Comparison of ENCODE assay signal across 8 cellular contexts in the genomic region with DNA sequence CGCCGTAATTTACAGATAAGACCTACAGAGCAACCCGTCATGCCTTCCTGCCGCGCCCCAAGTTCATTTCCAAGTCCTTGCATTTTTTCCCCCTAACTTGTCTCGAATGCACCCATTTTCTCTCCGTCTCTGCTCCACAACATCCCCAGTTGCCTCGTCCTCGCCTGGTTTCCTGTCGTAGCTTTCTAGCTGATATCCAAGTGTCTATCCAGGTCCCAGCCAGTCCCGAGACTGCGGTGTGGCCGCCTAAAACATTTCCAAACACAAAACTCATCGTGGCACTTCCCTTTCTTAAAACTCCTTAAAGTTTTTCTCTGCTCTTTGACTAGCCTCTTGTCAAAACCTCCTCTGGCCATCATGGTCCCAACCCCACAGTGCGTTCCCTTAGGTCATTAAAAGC. TPM values are rescaled to one million over a fixed set of nuclear protein-coding genes. Genes with fewer than 3 reads are reported as not detected.
A peak's percentile ranks its signal among the peaks of the same experiment; 100 is the strongest.
DNase-seq lines count a peak whose midpoint lies in the region; ATAC-seq and TF ChIP-seq lines count a peak whose summit lies in the region.

No MANE protein-coding gene starts in this region.

- no peak overlapping the region for H3K27ac ChIP-seq in HUES6 (ENCODE audit: low read depth, low read length)
- peak overlapping the region in 1 of 2 donors; percentile 86 for H3K27ac ChIP-seq in breast epithelium
- H3K27ac ChIP-seq in muscle layer of duodenum (ENCODE audit: low read length): no peak overlapping the region

- no peak for TF ChIP-seq POLR2A in breast epithelium (IDR thresholded peaks at IDR 0.05)
- no peak for TF ChIP-seq POLR2A in lower leg skin (IDR thresholded peaks at IDR 0.05)

- H3K36me3 ChIP-seq in HUES6 (ENCODE audit: control insufficient read depth, insufficient read depth, low read length): peaks cover 5% of the 10 kb centered on the region; the same call in 1 of the 2 replicates
- H3K36me3 ChIP-seq in breast epithelium: no peaks in the 10 kb centered on the region
- H3K36me3 ChIP-seq in muscle layer of duodenum (ENCODE audit: control insufficient read depth in 1 of 2, insufficient read depth in 2 of 2, low read length in 2 of 2): no peaks in the 10 kb centered on the region

- H3K9ac ChIP-seq in HUES6 (ENCODE audit: low read length): no peak overlapping the region

- H3K4me1 ChIP-seq in HUES6 (ENCODE audit: control insufficient read depth, insufficient read depth, low read length) (peaks cover 29% of the 10 kb centered on the region), breast epithelium (no peaks in the 10 kb centered on the region), muscle layer of duodenum (ENCODE audit: control insufficient read depth in 1 of 2, insufficient read depth in 2 of 2, low read length in 2 of 2) (peaks cover 7 to 15% of the 10 kb centered on the region in 2 donors)

- peaks cover 8% of the 10 kb centered on the region; the same call in 1 of the 2 replicates for H3K27me3 ChIP-seq in HUES6 (ENCODE audit: control insufficient read depth, insufficient read depth, low read length)
- H3K27me3 ChIP-seq in breast epithelium: no peaks in the 10 kb centered on the region
- no peaks in the 10 kb centered on the region for H3K27me3 ChIP-seq in muscle layer of duodenum (ENCODE audit: low read depth, low read length)

- TF ChIP-seq CTCF in breast epithelium (IDR thresholded peaks at IDR 0.05) (no peak), lower leg skin (IDR thresholded peaks at IDR 0.05) (no peak)

- peak; percentile 5 for DNase-seq in AG08396 (ENCODE audit: low spot score)
- DNase-seq in breast epithelium (ENCODE audit: low spot score in 2 of 2): no peak
- no peak for DNase-seq in effector CD8-positive, alpha-beta T cell (lab: John Stamatoyannopoulos, UW)
- no peak for DNase-seq in COLO829 (ENCODE audit: low spot score)
- DNase-seq in lower leg skin (ENCODE audit: low spot score in 2 of 2): no peak

- intact Hi-C loops in breast epithelium (cut with DNase I; ENCODE audit: low total_unique reads): no loop called here
- intact Hi-C loops in lower leg skin (cut with DNase I; ENCODE audit: low total_unique reads): no loop called here

- H3K9me3 ChIP-seq in HUES6 (ENCODE audit: control insufficient read depth, insufficient read depth, low read depth, low read length): no peaks in the 10 kb centered on the region
- H3K9me3 ChIP-seq in breast epithelium: no peaks in the 10 kb centered on the region
- H3K9me3 ChIP-seq in muscle layer of duodenum (ENCODE audit: control insufficient read depth in 1 of 2, low read length in 2 of 2): no peaks in the 10 kb centered on the region

- 28 to 36% methylated on average over 15 of the region's 15 CpGs for WGBS in lower leg skin, 2 donors

- ATAC-seq in HG02970 (IDR thresholded peaks at IDR 0.05; ENCODE audit: low FRiP score, unreplicated experiment): no peak

- H3K4me3 ChIP-seq in HUES6 (ENCODE audit: low read depth, low read length): peak overlapping the region; percentile 52
- peak overlapping the region; percentile 60 to 94 (median 62) for H3K4me3 ChIP-seq in breast epithelium
- H3K4me3 ChIP-seq in muscle layer of duodenum (ENCODE audit: low read depth in 1 of 2, low read length in 2 of 2): peak overlapping the region; percentile 88 to 96
- H3K4me3 ChIP-seq in lower leg skin (ENCODE audit: low read depth, poor library complexity, severe bottlenecking): no peak overlapping the region

RNA-seq across cellular contexts. Expression of gene BARD1, which starts 1.2 kb away (rescaled TPM):
- total RNA-seq in breast epithelium (10 to 100 TPM in 2 of 3 donors, 1 to 10 TPM in 1; 4.3 to 27.8 (median 16.7) TPM), lower leg skin (10 to 100 TPM; 19.4 to 41.8 (median 23.2) TPM)
